In genomic region chr15:71109890-71110289, GRCh38 we compare ENCODE assay signal across 27 cellular contexts. TPM values are rescaled to one million over a fixed set of nuclear protein-coding genes. Genes with fewer than 3 reads are reported as not detected.
"Had no signal": no experiment of that assay in that cellular context is flagged by ENCODE, and none has a peak within 500 bp of the region (broad histone marks: within the 10 kb centered on the region; RNA-seq: fewer than 3 reads in every experiment).

No MANE protein-coding gene starts in this region.

- H3K4me2 ChIP-seq: smooth muscle cell had no signal

- H3K4me1 ChIP-seq: colonic mucosa, lower lobe of right lung, parathyroid adenoma, psoas muscle had no signal

- H3K36me3 ChIP-seq: cardiac muscle cell, colonic mucosa, left lung, lower lobe of right lung, right atrium auricular region, suprapubic skin, transverse colon had no signal

- H3K9ac ChIP-seq: parathyroid adenoma had no signal

- DNase-seq: activated CD4-positive, alpha-beta T cell treated with anti-CD3 and anti-CD28 coated beads for 36 hours; activated CD4-positive, CD25-positive, alpha-beta regulatory T cell; activated CD8-positive, alpha-beta memory T cell treated with anti-CD3 and anti-CD28 coated beads, Interleukin-2, amount 10 ng/mL, durations not matched to agents 7 days and 5 days; activated CD8-positive, alpha-beta T cell treated with anti-CD3 and anti-CD28 coated beads, Interleukin-2, amount 10 ng/mL, durations not matched to agents 7 days and 5 days; activated naive CD4-positive, alpha-beta T cell; activated T-cell treated with anti-CD3 and anti-CD28 coated beads, Interleukin-2, amount 50 U/mL, for 48 hours; anterior cingulate cortex; cerebellar nuclear complex; colonic mucosa; effector CD8-positive, alpha-beta T cell; left lung; lower lobe of right lung; mesendoderm; nephron progenitor cell; psoas muscle; stimulated activated CD4-positive, alpha-beta T cell treated with anti-CD3 and anti-CD28 coated beads, Interleukin-1b, Interleukin-23, amount 100 ng/mL, for 48 hours; stimulated activated CD4-positive, alpha-beta T cell treated with anti-CD3 and anti-CD28 coated beads, Interleukin-4, amount 100 ng/mL, for 4 hours; stimulated activated CD8-positive, alpha-beta memory T cell treated with anti-CD3 and anti-CD28 coated beads, Interleukin-4, amount 100 ng/mL, for 48 hours; stimulated activated naive B cell treated with anti-CD40 and anti-IgM and Interleukin-4, amounts not matched to agents 10 μg/mL and 1 μg/mL and 100 μg/mL, for 72 hours; transverse colon had no signal

- ATAC-seq: activated CD4-positive, alpha-beta T cell treated with anti-CD3 and anti-CD28 coated beads for 36 hours; activated CD8-positive, alpha-beta memory T cell treated with anti-CD3 and anti-CD28 coated beads, Interleukin-2, amount 10 ng/mL, durations not matched to agents 7 days and 5 days; activated CD8-positive, alpha-beta T cell treated with anti-CD3 and anti-CD28 coated beads, Interleukin-2, amount 10 ng/mL, durations not matched to agents 7 days and 5 days; activated naive CD4-positive, alpha-beta T cell treated with anti-CD3 and anti-CD28 coated beads, Interleukin-2, amount 50 U/mL, for 72 hours; left lung; lower lobe of right lung; psoas muscle; stimulated activated naive B cell treated with anti-CD40 and anti-IgM and Interleukin-4, amounts not matched to agents 10 μg/mL and 1 μg/mL and 100 μg/mL, for 72 hours had no signal

- H3K27ac ChIP-seq: cardiac muscle cell, colonic mucosa, left lung, lower lobe of right lung, parathyroid adenoma, psoas muscle, right atrium auricular region, suprapubic skin, transverse colon had no signal

- H3K4me3 ChIP-seq: cardiac muscle cell, colonic mucosa, left lung, lower lobe of right lung, psoas muscle, right atrium auricular region, smooth muscle cell, suprapubic skin, transverse colon had no signal

- H3K27me3 ChIP-seq: cardiac muscle cell, colonic mucosa, right atrium auricular region, suprapubic skin, transverse colon had no signal

- H2AFZ ChIP-seq: parathyroid adenoma had no signal

- H3K9me3 ChIP-seq: colonic mucosa, left lung, lower lobe of right lung, psoas muscle, right atrium auricular region, suprapubic skin, transverse colon had no signal

RNA-seq across cellular contexts. Expression of gene THSD4, which starts 5.4 kb away (rescaled TPM):
- total RNA-seq: activated CD4-positive, alpha-beta T cell treated with anti-CD3 and anti-CD28 coated beads for 36 hours; activated CD8-positive, alpha-beta memory T cell treated with anti-CD3 and anti-CD28 coated beads, Interleukin-2, amount 10 ng/mL, durations not matched to agents 7 days and 5 days; activated CD8-positive, alpha-beta T cell treated with anti-CD3 and anti-CD28 coated beads, Interleukin-2, amount 10 ng/mL, durations not matched to agents 7 days and 5 days; activated naive CD4-positive, alpha-beta T cell treated with anti-CD3 and anti-CD28 coated beads, Interleukin-2, amount 50 U/mL, for 72 hours; activated T-helper 2 cell treated with anti-CD3 and anti-CD28 coated beads, Interferon-gamma antibody, Interleukin-2, Interleukin-4, amounts not matched to agents 10 μg/mL and 5 μg/mL and 100 μg/mL, durations not matched to agents 14 hours and 24 hours and 36 hours had no signal
